1 cellular context compared by ENCODE assay signal in the genomic region with DNA sequence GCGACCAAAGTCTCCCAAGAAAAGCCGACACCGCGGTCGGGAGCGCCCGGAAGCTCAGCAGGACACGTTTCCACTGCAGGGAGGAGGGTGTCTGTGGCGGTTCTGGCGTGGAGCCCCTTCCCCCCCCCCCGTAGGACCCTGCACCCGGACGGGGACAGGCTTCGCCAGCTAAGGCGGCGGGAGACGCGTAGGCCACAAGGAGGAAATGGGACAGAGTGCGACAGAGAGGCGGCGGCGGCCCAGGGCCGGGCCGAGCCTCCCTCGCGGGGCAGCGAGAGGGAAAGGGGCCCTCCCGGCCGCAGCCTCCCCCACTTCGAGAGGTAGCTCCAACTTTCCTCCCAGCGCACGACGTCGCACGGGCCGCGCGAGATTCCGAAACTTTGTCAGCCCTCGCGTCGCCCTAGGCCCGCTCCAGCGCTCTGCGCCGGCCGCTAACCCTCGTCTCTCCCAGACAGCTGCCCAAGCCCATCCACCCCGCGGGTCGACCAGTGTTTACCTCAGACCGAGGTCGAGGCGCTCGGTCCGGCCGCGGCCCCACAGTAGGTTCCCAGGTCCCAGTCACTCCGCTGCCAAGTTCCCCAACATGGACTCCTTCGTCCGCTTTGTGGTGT.
TF ChIP-seq lines count a peak whose summit lies in the region.

No MANE protein-coding gene starts in this region.

TF ChIP-seq in GM23338, 12 proteins besides CTCF, POLR2A, EP300 and RAD21 (continued from another document):
- TF ChIP-seq, protein P1, sequence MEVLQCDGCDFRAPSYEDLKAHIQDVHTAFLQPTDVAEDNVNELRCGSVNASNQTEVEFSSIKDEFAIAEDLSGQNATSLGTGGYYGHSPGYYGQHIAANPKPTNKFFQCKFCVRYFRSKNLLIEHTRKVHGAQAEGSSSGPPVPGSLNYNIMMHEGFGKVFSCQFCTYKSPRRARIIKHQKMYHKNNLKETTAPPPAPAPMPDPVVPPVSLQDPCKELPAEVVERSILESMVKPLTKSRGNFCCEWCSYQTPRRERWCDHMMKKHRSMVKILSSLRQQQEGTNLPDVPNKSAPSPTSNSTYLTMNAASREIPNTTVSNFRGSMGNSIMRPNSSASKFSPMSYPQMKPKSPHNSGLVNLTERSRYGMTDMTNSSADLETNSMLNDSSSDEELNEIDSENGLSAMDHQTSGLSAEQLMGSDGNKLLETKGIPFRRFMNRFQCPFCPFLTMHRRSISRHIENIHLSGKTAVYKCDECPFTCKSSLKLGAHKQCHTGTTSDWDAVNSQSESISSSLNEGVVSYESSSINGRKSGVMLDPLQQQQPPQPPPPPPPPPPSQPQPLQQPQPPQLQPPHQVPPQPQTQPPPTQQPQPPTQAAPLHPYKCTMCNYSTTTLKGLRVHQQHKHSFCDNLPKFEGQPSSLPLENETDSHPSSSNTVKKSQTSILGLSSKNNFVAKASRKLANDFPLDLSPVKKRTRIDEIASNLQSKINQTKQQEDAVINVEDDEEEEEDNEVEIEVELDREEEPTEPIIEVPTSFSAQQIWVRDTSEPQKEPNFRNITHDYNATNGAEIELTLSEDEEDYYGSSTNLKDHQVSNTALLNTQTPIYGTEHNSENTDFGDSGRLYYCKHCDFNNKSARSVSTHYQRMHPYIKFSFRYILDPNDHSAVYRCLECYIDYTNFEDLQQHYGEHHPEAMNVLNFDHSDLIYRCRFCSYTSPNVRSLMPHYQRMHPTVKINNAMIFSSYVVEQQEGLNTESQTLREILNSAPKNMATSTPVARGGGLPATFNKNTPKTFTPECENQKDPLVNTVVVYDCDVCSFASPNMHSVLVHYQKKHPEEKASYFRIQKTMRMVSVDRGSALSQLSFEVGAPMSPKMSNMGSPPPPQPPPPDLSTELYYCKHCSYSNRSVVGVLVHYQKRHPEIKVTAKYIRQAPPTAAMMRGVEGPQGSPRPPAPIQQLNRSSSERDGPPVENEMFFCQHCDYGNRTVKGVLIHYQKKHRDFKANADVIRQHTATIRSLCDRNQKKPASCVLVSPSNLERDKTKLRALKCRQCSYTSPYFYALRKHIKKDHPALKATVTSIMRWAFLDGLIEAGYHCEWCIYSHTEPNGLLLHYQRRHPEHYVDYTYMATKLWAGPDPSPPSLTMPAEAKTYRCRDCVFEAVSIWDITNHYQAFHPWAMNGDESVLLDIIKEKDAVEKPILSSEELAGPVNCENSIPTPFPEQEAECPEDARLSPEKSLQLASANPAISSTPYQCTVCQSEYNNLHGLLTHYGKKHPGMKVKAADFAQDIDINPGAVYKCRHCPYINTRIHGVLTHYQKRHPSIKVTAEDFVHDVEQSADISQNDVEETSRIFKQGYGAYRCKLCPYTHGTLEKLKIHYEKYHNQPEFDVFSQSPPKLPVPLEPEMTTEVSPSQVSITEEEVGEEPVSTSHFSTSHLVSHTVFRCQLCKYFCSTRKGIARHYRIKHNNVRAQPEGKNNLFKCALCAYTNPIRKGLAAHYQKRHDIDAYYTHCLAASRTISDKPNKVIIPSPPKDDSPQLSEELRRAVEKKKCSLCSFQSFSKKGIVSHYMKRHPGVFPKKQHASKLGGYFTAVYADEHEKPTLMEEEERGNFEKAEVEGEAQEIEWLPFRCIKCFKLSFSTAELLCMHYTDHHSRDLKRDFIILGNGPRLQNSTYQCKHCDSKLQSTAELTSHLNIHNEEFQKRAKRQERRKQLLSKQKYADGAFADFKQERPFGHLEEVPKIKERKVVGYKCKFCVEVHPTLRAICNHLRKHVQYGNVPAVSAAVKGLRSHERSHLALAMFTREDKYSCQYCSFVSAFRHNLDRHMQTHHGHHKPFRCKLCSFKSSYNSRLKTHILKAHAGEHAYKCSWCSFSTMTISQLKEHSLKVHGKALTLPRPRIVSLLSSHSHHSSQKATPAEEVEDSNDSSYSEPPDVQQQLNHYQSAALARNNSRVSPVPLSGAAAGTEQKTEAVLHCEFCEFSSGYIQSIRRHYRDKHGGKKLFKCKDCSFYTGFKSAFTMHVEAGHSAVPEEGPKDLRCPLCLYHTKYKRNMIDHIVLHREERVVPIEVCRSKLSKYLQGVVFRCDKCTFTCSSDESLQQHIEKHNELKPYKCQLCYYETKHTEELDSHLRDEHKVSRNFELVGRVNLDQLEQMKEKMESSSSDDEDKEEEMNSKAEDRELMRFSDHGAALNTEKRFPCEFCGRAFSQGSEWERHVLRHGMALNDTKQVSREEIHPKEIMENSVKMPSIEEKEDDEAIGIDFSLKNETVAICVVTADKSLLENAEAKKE (CRISPR knock-in tag; IDR thresholded peaks at IDR 0.05) = no peak
- TF ChIP-seq, protein P2, sequence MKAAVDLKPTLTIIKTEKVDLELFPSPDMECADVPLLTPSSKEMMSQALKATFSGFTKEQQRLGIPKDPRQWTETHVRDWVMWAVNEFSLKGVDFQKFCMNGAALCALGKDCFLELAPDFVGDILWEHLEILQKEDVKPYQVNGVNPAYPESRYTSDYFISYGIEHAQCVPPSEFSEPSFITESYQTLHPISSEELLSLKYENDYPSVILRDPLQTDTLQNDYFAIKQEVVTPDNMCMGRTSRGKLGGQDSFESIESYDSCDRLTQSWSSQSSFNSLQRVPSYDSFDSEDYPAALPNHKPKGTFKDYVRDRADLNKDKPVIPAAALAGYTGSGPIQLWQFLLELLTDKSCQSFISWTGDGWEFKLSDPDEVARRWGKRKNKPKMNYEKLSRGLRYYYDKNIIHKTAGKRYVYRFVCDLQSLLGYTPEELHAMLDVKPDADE (IDR thresholded peaks at IDR 0.05) = no peak; the same call in 1 of the 2 replicates
- TF ChIP-seq EZH2 (IDR thresholded peaks at IDR 0.05; ENCODE audit: low read depth, unreplicated experiment) = no peak
- no peak for TF ChIP-seq POLR2AphosphoS5 (IDR thresholded peaks at IDR 0.05; ENCODE audit: low read depth)
- TF ChIP-seq ZNF331 (CRISPR knock-in tag; IDR thresholded peaks at IDR 0.05; ENCODE audit: low read depth) = no peak
- TF ChIP-seq EZH2phosphoT487 (IDR thresholded peaks at IDR 0.05; ENCODE audit: unreplicated experiment) = no peak
- no peak for TF ChIP-seq STAT1 (IDR thresholded peaks at IDR 0.05; ENCODE audit: unreplicated experiment)
- TF ChIP-seq JUNB (IDR thresholded peaks at IDR 0.05; ENCODE audit: unreplicated experiment) = no peak
- TF ChIP-seq, protein P3, sequence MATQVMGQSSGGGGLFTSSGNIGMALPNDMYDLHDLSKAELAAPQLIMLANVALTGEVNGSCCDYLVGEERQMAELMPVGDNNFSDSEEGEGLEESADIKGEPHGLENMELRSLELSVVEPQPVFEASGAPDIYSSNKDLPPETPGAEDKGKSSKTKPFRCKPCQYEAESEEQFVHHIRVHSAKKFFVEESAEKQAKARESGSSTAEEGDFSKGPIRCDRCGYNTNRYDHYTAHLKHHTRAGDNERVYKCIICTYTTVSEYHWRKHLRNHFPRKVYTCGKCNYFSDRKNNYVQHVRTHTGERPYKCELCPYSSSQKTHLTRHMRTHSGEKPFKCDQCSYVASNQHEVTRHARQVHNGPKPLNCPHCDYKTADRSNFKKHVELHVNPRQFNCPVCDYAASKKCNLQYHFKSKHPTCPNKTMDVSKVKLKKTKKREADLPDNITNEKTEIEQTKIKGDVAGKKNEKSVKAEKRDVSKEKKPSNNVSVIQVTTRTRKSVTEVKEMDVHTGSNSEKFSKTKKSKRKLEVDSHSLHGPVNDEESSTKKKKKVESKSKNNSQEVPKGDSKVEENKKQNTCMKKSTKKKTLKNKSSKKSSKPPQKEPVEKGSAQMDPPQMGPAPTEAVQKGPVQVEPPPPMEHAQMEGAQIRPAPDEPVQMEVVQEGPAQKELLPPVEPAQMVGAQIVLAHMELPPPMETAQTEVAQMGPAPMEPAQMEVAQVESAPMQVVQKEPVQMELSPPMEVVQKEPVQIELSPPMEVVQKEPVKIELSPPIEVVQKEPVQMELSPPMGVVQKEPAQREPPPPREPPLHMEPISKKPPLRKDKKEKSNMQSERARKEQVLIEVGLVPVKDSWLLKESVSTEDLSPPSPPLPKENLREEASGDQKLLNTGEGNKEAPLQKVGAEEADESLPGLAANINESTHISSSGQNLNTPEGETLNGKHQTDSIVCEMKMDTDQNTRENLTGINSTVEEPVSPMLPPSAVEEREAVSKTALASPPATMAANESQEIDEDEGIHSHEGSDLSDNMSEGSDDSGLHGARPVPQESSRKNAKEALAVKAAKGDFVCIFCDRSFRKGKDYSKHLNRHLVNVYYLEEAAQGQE (IDR thresholded peaks at IDR 0.05; ENCODE audit: unreplicated experiment) = no peak
- TF ChIP-seq ZNF114 (CRISPR knock-in tag; IDR thresholded peaks at IDR 0.05) = no peak
- TF ChIP-seq NANOG (IDR thresholded peaks at IDR 0.05; ENCODE audit: borderline replicate concordance) = no peak
